Comparison of ENCODE assay signal across 15 cellular contexts in the genomic region with DNA sequence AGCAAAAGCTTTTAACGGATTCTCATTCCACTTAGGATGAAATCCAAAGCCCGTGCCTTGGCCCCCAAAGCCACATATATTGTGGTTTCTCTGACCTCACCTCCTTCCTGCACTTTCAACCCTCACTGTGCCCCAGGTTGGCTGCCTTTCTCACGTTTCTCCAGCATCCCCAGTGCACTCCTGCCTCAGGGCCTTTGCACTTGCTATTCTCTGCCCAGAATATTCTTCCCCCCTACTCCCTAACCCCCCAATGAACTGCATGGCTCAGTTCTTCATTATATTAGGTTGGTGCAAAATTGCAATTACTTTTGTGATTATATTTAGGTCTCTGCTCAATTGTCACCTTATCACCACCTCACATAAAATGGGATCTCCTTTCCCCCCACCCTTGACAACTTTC. TPM values are rescaled to one million over a fixed set of nuclear protein-coding genes. Genes with fewer than 3 reads are reported as not detected.
DNase-seq lines count a peak whose midpoint lies in the region; ATAC-seq and TF ChIP-seq lines count a peak whose summit lies in the region.
"Had no signal": no experiment of that assay in that cellular context is flagged by ENCODE, and none has a peak within 500 bp of the region (broad histone marks: within the 10 kb centered on the region; RNA-seq: fewer than 3 reads in every experiment).

No MANE protein-coding gene starts in this region.

- H3K4me1 Mint-ChIP-seq in H9, result peaks cover 38 to 49% of the 10 kb centered on the region in 2 experiments
- no peaks in the 10 kb centered on the region for H3K4me1 Mint-ChIP-seq in stimulated activated memory B cell treated with anti-CD40 and anti-IgM and Interleukin-4, amounts not matched to agents 10 μg/mL and 1 μg/mL and 100 μg/mL, for 72 hours

- H2AFZ ChIP-seq in H9 (ENCODE audit: low read length) (no peak overlapping the region), mesenchymal stem cell (ENCODE audit: low read depth, low read length) (no peak overlapping the region)

- H3K18ac ChIP-seq in H9 (ENCODE audit: insufficient read length, low read depth, low read length) (no peak overlapping the region), mesenchymal stem cell (ENCODE audit: low read depth in 1 of 2, low read length in 2 of 2) (peak overlapping the region in 1 of 2 experiments; percentile 3)

- H3K4ac ChIP-seq in H9 (ENCODE audit: low read depth, low read length) (no peak overlapping the region), mesenchymal stem cell (ENCODE audit: low read depth in 1 of 2, low read length in 2 of 2) (no peak overlapping the region)

- ATAC-seq in RWPE2 (ENCODE audit: low read depth) (no peak), upper lobe of right lung (no peak)
- no peak for ATAC-seq in stimulated activated memory B cell treated with anti-CD40 and anti-IgM and Interleukin-4, amounts not matched to agents 10 μg/mL and 1 μg/mL and 100 μg/mL, for 72 hours
- ATAC-seq: HepG2 had no signal

- H2AK5ac ChIP-seq in H9 (ENCODE audit: insufficient read length, low read length), result no peak overlapping the region
- peak overlapping the region; percentile 40 for H2AK5ac ChIP-seq in mesenchymal stem cell (ENCODE audit: low read length, severe bottlenecking)

- no peaks in the 10 kb centered on the region; the same call in 1 of the 2 replicates for H3K27me3 Mint-ChIP-seq in H9 (ENCODE audit: low read depth)
- peaks cover 8% of the 10 kb centered on the region for H3K27me3 Mint-ChIP-seq in stimulated activated memory B cell treated with anti-CD40 and anti-IgM and Interleukin-4, amounts not matched to agents 10 μg/mL and 1 μg/mL and 100 μg/mL, for 72 hours
- H3K27me3 Mint-ChIP-seq: B cell; CD4-positive, alpha-beta memory T cell had no signal

- H3K4me1 ChIP-seq in H9 (ENCODE audit: insufficient read depth, low read length) (no peaks in the 10 kb centered on the region; the same call in 1 of the 2 replicates), RWPE2 (ENCODE audit: insufficient read depth, poor library complexity, severe bottlenecking) (peaks cover 26% of the 10 kb centered on the region), mesenchymal stem cell (ENCODE audit: control insufficient read depth, insufficient read depth, low read depth, low read length) (peaks cover 12% of the 10 kb centered on the region), upper lobe of right lung (peaks cover 36% of the 10 kb centered on the region)

- H3K9me3 ChIP-seq in H9 (ENCODE audit: control insufficient read depth, low read depth, low read length) (no peaks in the 10 kb centered on the region), RWPE2 (ENCODE audit: severe bottlenecking) (no peaks in the 10 kb centered on the region), mesenchymal stem cell (ENCODE audit: control insufficient read depth, low read length) (no peaks in the 10 kb centered on the region), upper lobe of right lung (no peaks in the 10 kb centered on the region)

- no peak overlapping the region for H3K9ac ChIP-seq in H9 (ENCODE audit: extremely low read depth, insufficient read length, low read length)
- no peak overlapping the region for H3K9ac ChIP-seq in mesenchymal stem cell (ENCODE audit: low read length)

- H2BK120ac ChIP-seq in H9 (ENCODE audit: low read depth, low read length, poor library complexity, severe bottlenecking), result no peak overlapping the region
- H2BK120ac ChIP-seq in mesenchymal stem cell (ENCODE audit: low read depth, low read length), result no peak overlapping the region

- H3K23ac ChIP-seq in H9 (ENCODE audit: insufficient read length, low read depth, low read length), result no peak overlapping the region
- no peak overlapping the region for H3K23ac ChIP-seq in mesenchymal stem cell (ENCODE audit: low read length in 2 of 2)

- H3K9me3 Mint-ChIP-seq in H9, result no peaks in the 10 kb centered on the region
- H3K9me3 Mint-ChIP-seq in stimulated activated memory B cell treated with anti-CD40 and anti-IgM and Interleukin-4, amounts not matched to agents 10 μg/mL and 1 μg/mL and 100 μg/mL, for 72 hours, result peaks cover 4% of the 10 kb centered on the region

- peak overlapping the region in 2 of 3 experiments; percentile 30 to 55; a peak in 2 of 7 replicates for H3K27ac Mint-ChIP-seq in H9
- H3K27ac Mint-ChIP-seq in stimulated activated memory B cell treated with anti-CD40 and anti-IgM and Interleukin-4, amounts not matched to agents 10 μg/mL and 1 μg/mL and 100 μg/mL, for 72 hours, result no peak overlapping the region
- H3K27ac Mint-ChIP-seq: B cell had no signal

- H3T11ph ChIP-seq in H9 (ENCODE audit: low read length), result no peak overlapping the region

- H3K27me3 ChIP-seq in H9 (ENCODE audit: insufficient read depth, low read length) (no peaks in the 10 kb centered on the region), RWPE2 (ENCODE audit: insufficient read depth, poor library complexity, severe bottlenecking) (no peaks in the 10 kb centered on the region), mesenchymal stem cell (ENCODE audit: control insufficient read depth in 1 of 2, insufficient read depth in 1 of 2, low read length in 2 of 2) (no peaks in the 10 kb centered on the region), upper lobe of right lung (no peaks in the 10 kb centered on the region)

- no peak overlapping the region for H2BK12ac ChIP-seq in H9 (ENCODE audit: insufficient read length, low read depth, low read length)
- H2BK12ac ChIP-seq in mesenchymal stem cell (ENCODE audit: low read length in 2 of 2), result no peak overlapping the region

- H2BK5ac ChIP-seq in H9 (ENCODE audit: insufficient read length, low read length) (no peak overlapping the region), mesenchymal stem cell (ENCODE audit: low read depth, low read length, poor library complexity, severe bottlenecking) (no peak overlapping the region)

- H3K27ac ChIP-seq in H9 (ENCODE audit: insufficient read length, low read depth, low read length) (no peak overlapping the region), RWPE2 (ENCODE audit: poor library complexity, severe bottlenecking) (peak overlapping the region; percentile 99), mesenchymal stem cell (ENCODE audit: low read length, poor library complexity, severe bottlenecking) (peak overlapping the region; percentile 65), upper lobe of right lung (peak overlapping the region; percentile 6)

- intact Hi-C loops in upper lobe of right lung (cut with DNase I), result no loop called here

- DNase-seq in H9 (no peak), RWPE2 (ENCODE audit: low spot score) (no peak), mesenchymal stem cell (no peak), upper lobe of right lung (no peak), NCI-H774 (lab: John Stamatoyannopoulos, UW) (no peak)
- DNase-seq in stimulated activated CD4-positive, alpha-beta T cell treated with anti-CD3 and anti-CD28 coated beads, Interleukin-12 subunit alpha, Interleukin-12 subunit beta, amount 100 ng/mL, for 4 hours, result no peak
- DNase-seq: CD4-positive, alpha-beta memory T cell; MM.1S; NCI-H1105; NCI-H187; NCI-H69; Right ventricle myocardium superior had no signal

- H4K8ac ChIP-seq in H9 (replicated peaks; ENCODE audit: insufficient read length, low read depth, low read length) (no peak overlapping the region), mesenchymal stem cell (ENCODE audit: low read length) (no peak overlapping the region)

- no peak overlapping the region for H2BK15ac ChIP-seq in H9 (ENCODE audit: low read depth, low read length)
- H2BK15ac ChIP-seq in mesenchymal stem cell (ENCODE audit: low read depth, poor library complexity, severe bottlenecking), result no peak overlapping the region

- H3K4me2 ChIP-seq in H9 (ENCODE audit: insufficient read depth, insufficient read length, low read length), result no peak overlapping the region
- H3K4me2 ChIP-seq in mesenchymal stem cell (ENCODE audit: low read length, poor library complexity, severe bottlenecking), result no peak overlapping the region

- H3K4me3 Mint-ChIP-seq in H9, result no peak overlapping the region
- no peak overlapping the region for H3K4me3 Mint-ChIP-seq in stimulated activated memory B cell treated with anti-CD40 and anti-IgM and Interleukin-4, amounts not matched to agents 10 μg/mL and 1 μg/mL and 100 μg/mL, for 72 hours
- H3K4me3 Mint-ChIP-seq: B cell; CD4-positive, alpha-beta memory T cell had no signal

- H3K36me3 ChIP-seq in RWPE2 (ENCODE audit: low read depth) (peaks cover 86% of the 10 kb centered on the region), mesenchymal stem cell (ENCODE audit: control insufficient read depth in 1 of 2, insufficient read depth in 2 of 2, low read depth in 1 of 2, low read length in 2 of 2) (peaks cover 38 to 89% of the 10 kb centered on the region in 2 experiments), upper lobe of right lung (peaks cover 20% of the 10 kb centered on the region)

- no peaks in the 10 kb centered on the region for H3K79me2 ChIP-seq in H9 (ENCODE audit: insufficient read depth, low read length)

- no peak overlapping the region for H3K4me3 ChIP-seq in RWPE2 (ENCODE audit: severe bottlenecking)
- no peak overlapping the region for H3K4me3 ChIP-seq in mesenchymal stem cell (ENCODE audit: insufficient read depth in 1 of 2, low read depth in 1 of 2, low read length in 2 of 2)
- no peak overlapping the region for H3K4me3 ChIP-seq in upper lobe of right lung

- TF ChIP-seq CTCF in H9 (conservative IDR thresholded peaks at IDR 0.05), result no peak
- TF ChIP-seq CTCF in RWPE2 (IDR thresholded peaks at IDR 0.05; ENCODE audit: poor library complexity, severe bottlenecking), result no peak
- no peak for TF ChIP-seq CTCF in upper lobe of right lung (IDR thresholded peaks at IDR 0.05)

- H3K36me3 Mint-ChIP-seq in H9 (ENCODE audit: insufficient read depth in 1 of 3, low read depth in 3 of 3), result 0 out of 7 replicates have a peak, but pooled peaks cover 0 to 5% (median 0%) of the 10 kb centered on the region in 3 experiments
- H3K36me3 Mint-ChIP-seq in stimulated activated memory B cell treated with anti-CD40 and anti-IgM and Interleukin-4, amounts not matched to agents 10 μg/mL and 1 μg/mL and 100 μg/mL, for 72 hours, result peaks cover 6% of the 10 kb centered on the region
- H3K36me3 Mint-ChIP-seq: CD4-positive, alpha-beta memory T cell had no signal

- no peak overlapping the region for H4K91ac ChIP-seq in H9 (ENCODE audit: insufficient read length, low read depth, low read length)
- H4K91ac ChIP-seq in mesenchymal stem cell (ENCODE audit: low read length), result no peak overlapping the region

- H3K79me1 ChIP-seq in H9 (ENCODE audit: insufficient read depth, low read depth, low read length, poor library complexity, severe bottlenecking), result no peaks in the 10 kb centered on the region
- peaks cover 2% of the 10 kb centered on the region for H3K79me1 ChIP-seq in mesenchymal stem cell (replicated peaks; ENCODE audit: low read length, poor library complexity, severe bottlenecking)

- no CpG with 5 or more reads among the region's 3 CpGs for WGBS in H9 (ENCODE audit: extremely low coverage, insufficient read length, low lambda C conversion rate)
- 44% methylated on average over 3 of the region's 3 CpGs for WGBS in mesenchymal stem cell

- H3K56ac ChIP-seq in H9 (ENCODE audit: insufficient read length, low read depth, low read length), result no peak overlapping the region

- no peak overlapping the region for H3K14ac ChIP-seq in H9 (ENCODE audit: insufficient read depth, low read length)
- H3K14ac ChIP-seq in mesenchymal stem cell (ENCODE audit: low read length in 2 of 2), result no peak overlapping the region

- no peak overlapping the region for H4K5ac ChIP-seq in H9 (ENCODE audit: insufficient read length, low read depth, low read length)

- no peaks in the 10 kb centered on the region for H3K23me2 ChIP-seq in H9 (ENCODE audit: insufficient read length, low read depth, low read length, poor library complexity, severe bottlenecking)

- no peak overlapping the region for H2BK20ac ChIP-seq in H9 (ENCODE audit: low read depth, low read length, poor library complexity, severe bottlenecking)

- no peaks in the 10 kb centered on the region for H4K20me1 ChIP-seq in H9 (ENCODE audit: control insufficient read depth, insufficient read depth, insufficient read length)

RNA-seq across cellular contexts. Expression of gene MYOF, which starts 34.2 kb away (rescaled TPM):
- total RNA-seq in H9 (2021) (2.7 and 2.8 TPM in 2 replicates), upper lobe of right lung (132 TPM)
- 151 TPM for polyA plus RNA-seq in mesenchymal stem cell (2013, experiment 1 of 2)
- polyA plus RNA-seq in mesenchymal stem cell (2013, experiment 2 of 2), result 144 TPM
- polyA plus RNA-seq: CD4-positive, alpha-beta memory T cell had no signal

RNA-seq across cellular contexts. Expression of gene CEP55, which starts 48.4 kb away (rescaled TPM):
- total RNA-seq in H9 (2021), result 16.1 and 17.8 TPM in 2 replicates
- 8.3 TPM for polyA plus RNA-seq in mesenchymal stem cell (2013, experiment 1 of 2)
- 8.3 TPM for polyA plus RNA-seq in mesenchymal stem cell (2013, experiment 2 of 2)
- 0.35 TPM for total RNA-seq in upper lobe of right lung

Comparison
In these comparisons a context has a peak if more than half of its experiments do, and no peak if none do; other contexts are left out.
1. RNA of gene MYOF, which starts 34.2 kb away (total RNA-seq): 132 TPM in upper lobe of right lung (single experiment); 2.7 to 2.8 TPM in H9; every median in the first group is over 10 times any median in the second.
2. RNA of gene CEP55, which starts 48.4 kb away (total RNA-seq): 16.1 to 17.8 TPM in H9; 0.35 TPM in upper lobe of right lung (single experiment); every median in the first group is over 10 times any median in the second.